In genomic region chr2:55043841-55044240, GRCh38 we compare ENCODE assay signal across 2 cellular contexts.
TF ChIP-seq lines count a peak whose summit lies in the region.

No MANE protein-coding gene starts in this region.

TF ChIP-seq in IMR-90, 13 proteins besides CTCF, POLR2A, EP300 and RAD21:
- TF ChIP-seq NFE2L2 (IDR thresholded peaks at IDR 0.05; ENCODE audit: low read depth, low read length) (no peak), CHD1 (IDR thresholded peaks at IDR 0.05; ENCODE audit: low read depth, low read length) (no peak)
TF ChIP-seq in IMR-90: peak in this region for 0.

TF ChIP-seq in K562, 482 proteins besides CTCF, POLR2A, EP300 and RAD21:
- TF ChIP-seq KLF13 (tag; IDR thresholded peaks at IDR 0.05; ENCODE audit: borderline replicate concordance, low read depth) = no peak
- peak; percentile 39; the same call in 1 of the 2 replicates for TF ChIP-seq RBFOX2 (IDR thresholded peaks at IDR 0.05; ENCODE audit: low read depth, low read length)
TF ChIP-seq in K562: peak in this region for 1.
